Comparison of ENCODE assay signal across 9 cellular contexts in the genomic region with DNA sequence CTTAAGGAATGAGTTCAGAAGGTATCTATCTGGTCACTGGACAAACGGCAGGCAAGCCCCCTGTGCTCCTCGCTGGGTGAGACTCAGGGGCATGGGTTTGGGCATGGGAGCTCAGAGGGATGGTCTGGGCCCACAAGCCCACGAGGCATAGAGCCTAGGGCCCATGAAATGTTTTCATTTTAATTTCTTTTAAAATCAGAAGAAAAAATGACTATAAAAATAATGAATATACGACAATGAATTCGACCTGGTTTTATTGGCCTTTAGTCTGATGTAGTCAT.
A peak's percentile ranks its signal among the peaks of the same experiment; 100 is the strongest.
DNase-seq lines count a peak whose midpoint lies in the region; ATAC-seq, FAIRE-seq and TF ChIP-seq lines count a peak whose summit lies in the region.
"Had no signal": no experiment of that assay in that cellular context is flagged by ENCODE, and none has a peak within 500 bp of the region (broad histone marks: within the 10 kb centered on the region; RNA-seq: fewer than 3 reads in every experiment).

No MANE protein-coding gene starts in this region.

- H3K27ac ChIP-seq in ACC112 (ENCODE audit: low read depth, low read length) (peak overlapping the region; percentile 93), KMS-11 (peak overlapping the region; percentile 80), muscle layer of duodenum (ENCODE audit: low read length) (peak overlapping the region; percentile 90)

- H3K9ac ChIP-seq in KMS-11 = peak overlapping the region; percentile 84

- H3K36me3 ChIP-seq in ACC112 (ENCODE audit: insufficient read depth, low read length) (no peaks in the 10 kb centered on the region), KMS-11 (ENCODE audit: insufficient read depth) (no peaks in the 10 kb centered on the region), bronchial epithelial cell (ENCODE audit: control insufficient read depth, insufficient read depth, low read length) (peaks cover 3% of the 10 kb centered on the region), muscle layer of duodenum (ENCODE audit: control insufficient read depth in 1 of 2, insufficient read depth in 2 of 2, low read length in 2 of 2) (peaks cover 0 to 20% of the 10 kb centered on the region in 2 donors)

- FAIRE-seq in bronchial epithelial cell (lab: Jason Lieb, UNC) = no peak

- DNase-seq in bronchial epithelial cell (ENCODE audit: low read depth) (no peak), SK-N-DZ (ENCODE audit: low spot score) (no peak)
- DNase-seq: T1000 had no signal

- H2AFZ ChIP-seq in ACC112 (ENCODE audit: low read length, unreplicated experiment) = no peak overlapping the region
- peak overlapping the region; percentile 18; the same call in 1 of the 2 replicates for H2AFZ ChIP-seq in KMS-11 (ENCODE audit: low read depth)

- H3K27me3 ChIP-seq in ACC112 (ENCODE audit: insufficient read depth, low read length) (no peaks in the 10 kb centered on the region), KMS-11 (ENCODE audit: insufficient read depth, low read depth) (no peaks in the 10 kb centered on the region), bronchial epithelial cell (ENCODE audit: control insufficient read depth, insufficient read depth, low read length) (no peaks in the 10 kb centered on the region), muscle layer of duodenum (ENCODE audit: low read depth, low read length) (no peaks in the 10 kb centered on the region)

- TF ChIP-seq CTCF in KMS-11 (conservative IDR thresholded peaks at IDR 0.05; ENCODE audit: low read depth, low read length) (no peak), bronchial epithelial cell (IDR thresholded peaks at IDR 0.05; ENCODE audit: insufficient read depth, low read length, severe bottlenecking) (no peak)

- H3K79me2 ChIP-seq in ACC112 (ENCODE audit: control insufficient read depth, insufficient read depth, low read length, unreplicated experiment) (peaks cover 77% of the 10 kb centered on the region), KMS-11 (ENCODE audit: insufficient read depth, low read depth) (peaks cover 47% of the 10 kb centered on the region)

- ATAC-seq in HG02840 (IDR thresholded peaks at IDR 0.05; ENCODE audit: low FRiP score, unreplicated experiment) = no peak
- no peak for ATAC-seq in GM21825 (IDR thresholded peaks at IDR 0.05; ENCODE audit: unreplicated experiment)
- ATAC-seq in GM18517 (IDR thresholded peaks at IDR 0.05; ENCODE audit: unreplicated experiment) = no peak

- H3K4me3 ChIP-seq in ACC112 (ENCODE audit: low read depth, low read length) = peak overlapping the region; percentile 76
- H3K4me3 ChIP-seq in KMS-11 (IDR thresholded peaks at IDR 0.05; ENCODE audit: insufficient read depth, low read depth, low read length) = no peak overlapping the region
- peak overlapping the region; percentile 70 for H3K4me3 ChIP-seq in bronchial epithelial cell (ENCODE audit: low read depth, low read length)
- H3K4me3 ChIP-seq in muscle layer of duodenum (ENCODE audit: low read depth in 1 of 2, low read length in 2 of 2) = peak overlapping the region; percentile 69 to 74

- peak overlapping the region; percentile 90 for H3K4me2 ChIP-seq in KMS-11

- no peaks in the 10 kb centered on the region for H4K20me1 ChIP-seq in KMS-11 (ENCODE audit: insufficient read depth)

- peaks cover 34% of the 10 kb centered on the region for H3K4me1 ChIP-seq in ACC112 (ENCODE audit: control insufficient read depth, insufficient read depth, low read length, unreplicated experiment)
- peaks cover 72% of the 10 kb centered on the region for H3K4me1 ChIP-seq in KMS-11 (ENCODE audit: low read depth, poor library complexity, severe bottlenecking)
- peaks cover 28 to 75% of the 10 kb centered on the region in 2 donors for H3K4me1 ChIP-seq in muscle layer of duodenum (ENCODE audit: control insufficient read depth in 1 of 2, insufficient read depth in 2 of 2, low read length in 2 of 2)

- no peaks in the 10 kb centered on the region for H3K9me3 ChIP-seq in muscle layer of duodenum (ENCODE audit: control insufficient read depth in 1 of 2, low read length in 2 of 2)
